Comparison of ENCODE assay signal across 8 cellular contexts in genomic region chr9:74887041-74887980, GRCh38. TPM values are rescaled to one million over a fixed set of nuclear protein-coding genes. Genes with fewer than 3 reads are reported as not detected.
DNase-seq lines count a peak whose midpoint lies in the region; ATAC-seq and TF ChIP-seq lines count a peak whose summit lies in the region.

A gene with protein sequence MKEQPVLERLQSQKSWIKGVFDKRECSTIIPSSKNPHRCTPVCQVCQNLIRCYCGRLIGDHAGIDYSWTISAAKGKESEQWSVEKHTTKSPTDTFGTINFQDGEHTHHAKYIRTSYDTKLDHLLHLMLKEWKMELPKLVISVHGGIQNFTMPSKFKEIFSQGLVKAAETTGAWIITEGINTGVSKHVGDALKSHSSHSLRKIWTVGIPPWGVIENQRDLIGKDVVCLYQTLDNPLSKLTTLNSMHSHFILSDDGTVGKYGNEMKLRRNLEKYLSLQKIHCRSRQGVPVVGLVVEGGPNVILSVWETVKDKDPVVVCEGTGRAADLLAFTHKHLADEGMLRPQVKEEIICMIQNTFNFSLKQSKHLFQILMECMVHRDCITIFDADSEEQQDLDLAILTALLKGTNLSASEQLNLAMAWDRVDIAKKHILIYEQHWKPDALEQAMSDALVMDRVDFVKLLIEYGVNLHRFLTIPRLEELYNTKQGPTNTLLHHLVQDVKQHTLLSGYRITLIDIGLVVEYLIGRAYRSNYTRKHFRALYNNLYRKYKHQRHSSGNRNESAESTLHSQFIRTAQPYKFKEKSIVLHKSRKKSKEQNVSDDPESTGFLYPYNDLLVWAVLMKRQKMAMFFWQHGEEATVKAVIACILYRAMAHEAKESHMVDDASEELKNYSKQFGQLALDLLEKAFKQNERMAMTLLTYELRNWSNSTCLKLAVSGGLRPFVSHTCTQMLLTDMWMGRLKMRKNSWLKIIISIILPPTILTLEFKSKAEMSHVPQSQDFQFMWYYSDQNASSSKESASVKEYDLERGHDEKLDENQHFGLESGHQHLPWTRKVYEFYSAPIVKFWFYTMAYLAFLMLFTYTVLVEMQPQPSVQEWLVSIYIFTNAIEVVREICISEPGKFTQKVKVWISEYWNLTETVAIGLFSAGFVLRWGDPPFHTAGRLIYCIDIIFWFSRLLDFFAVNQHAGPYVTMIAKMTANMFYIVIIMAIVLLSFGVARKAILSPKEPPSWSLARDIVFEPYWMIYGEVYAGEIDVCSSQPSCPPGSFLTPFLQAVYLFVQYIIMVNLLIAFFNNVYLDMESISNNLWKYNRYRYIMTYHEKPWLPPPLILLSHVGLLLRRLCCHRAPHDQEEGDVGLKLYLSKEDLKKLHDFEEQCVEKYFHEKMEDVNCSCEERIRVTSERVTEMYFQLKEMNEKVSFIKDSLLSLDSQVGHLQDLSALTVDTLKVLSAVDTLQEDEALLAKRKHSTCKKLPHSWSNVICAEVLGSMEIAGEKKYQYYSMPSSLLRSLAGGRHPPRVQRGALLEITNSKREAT (N-terminal part only) (minus strand): TSS chr9:74887921. CDS start chr9:74887856, 65 bp downstream.

- no peaks in the 10 kb centered on the region for H3K36me3 Mint-ChIP-seq in stimulated activated naive CD8-positive, alpha-beta T cell treated with anti-CD3 and anti-CD28 coated beads, Interleukin-15, Interleukin-2, amounts not matched to agents 100 ng/mL and 50 ng/mL, for 24 hours (ENCODE audit: low read depth)

- POLR2A ChIA-PET in BJ (lab: Charles Lee): no interaction called here

- H3K27me3 Mint-ChIP-seq in stimulated activated naive CD8-positive, alpha-beta T cell treated with anti-CD3 and anti-CD28 coated beads, Interleukin-15, Interleukin-2, amounts not matched to agents 100 ng/mL and 50 ng/mL, for 24 hours: peaks cover 57% of the 10 kb centered on the region

- H3K27me3 ChIP-seq in BJ (ENCODE audit: control insufficient read depth, insufficient read depth, low read length) (no peaks in the 10 kb centered on the region), esophagus muscularis mucosa (peaks cover 0 to 16% (median 0%) of the 10 kb centered on the region in 4 donors), mucosa of rectum (ENCODE audit: control insufficient read depth in 2 of 2, insufficient read depth in 2 of 2, low read length in 2 of 2) (no peaks in the 10 kb centered on the region)

- DNase-seq in BJ (ENCODE audit: low read depth) (peak; percentile 13), HCEC 1CT (peak; percentile 67), NCI-H460 (ENCODE audit: extremely low read depth, low read depth) (peak; percentile 63), esophagus muscularis mucosa (ENCODE audit: extremely low spot score) (no peak)
- peak; percentile 23 for DNase-seq in activated CD8-positive, alpha-beta memory T cell treated with anti-CD3 and anti-CD28 coated beads, Interleukin-2, amount 50 U/mL, for 4 hours

- H3K9ac ChIP-seq in mucosa of rectum (ENCODE audit: low read depth in 1 of 2, low read length in 2 of 2): peak within 1 kb of the TSS; percentile 44 to 70

- 9% methylated on average over 29 of the region's 64 CpGs for WGBS in esophagus muscularis mucosa

- H3K27ac ChIP-seq in esophagus muscularis mucosa (replicated peaks in 1 of 4) (peak within 1 kb of the TSS; percentile 66 to 75 (median 70)), mucosa of rectum (ENCODE audit: low read depth in 2 of 2, low read length in 2 of 2) (peak within 1 kb of the TSS; percentile 67 to 74)

- H3K9me3 Mint-ChIP-seq in stimulated activated naive CD8-positive, alpha-beta T cell treated with anti-CD3 and anti-CD28 coated beads, Interleukin-15, Interleukin-2, amounts not matched to agents 100 ng/mL and 50 ng/mL, for 24 hours: peaks cover 9% of the 10 kb centered on the region

- H3K9me3 ChIP-seq in esophagus muscularis mucosa (no peaks in the 10 kb centered on the region), mucosa of rectum (ENCODE audit: control insufficient read depth in 2 of 2, low read length in 2 of 2) (no peaks in the 10 kb centered on the region)

- TF ChIP-seq EP300 in esophagus muscularis mucosa (IDR thresholded peaks at IDR 0.05): no peak

- H3K4me3 ChIP-seq in BJ (ENCODE audit: low read depth, low read length) (peak within 1 kb of the TSS; percentile 67), esophagus muscularis mucosa (peak within 1 kb of the TSS; percentile 57 to 77 (median 64)), mucosa of rectum (ENCODE audit: low read length in 2 of 2) (peak within 1 kb of the TSS; percentile 68 to 69)

- peaks cover 9% of the 10 kb centered on the region for H3K4me1 Mint-ChIP-seq in stimulated activated naive CD8-positive, alpha-beta T cell treated with anti-CD3 and anti-CD28 coated beads, Interleukin-15, Interleukin-2, amounts not matched to agents 100 ng/mL and 50 ng/mL, for 24 hours (ENCODE audit: low read depth)

- TF ChIP-seq CTCF in BJ (IDR thresholded peaks at IDR 0.05; ENCODE audit: insufficient read depth, low read depth, low read length) (no peak), esophagus muscularis mucosa (IDR thresholded peaks at IDR 0.05) (no peak)

- CTCF ChIA-PET in BJ (lab: Yijun Ruan, JAX): interaction anchor here (0.6 to 1.2 kb wide), 4 partner anchors 47 to 996 kb away, joined by 3 read pairs; partner anchors contain the start of gene C9orf40

- H3K36me3 ChIP-seq in BJ (ENCODE audit: control insufficient read depth, insufficient read depth, low read length): no peaks in the 10 kb centered on the region
- no peaks in the 10 kb centered on the region for H3K36me3 ChIP-seq in esophagus muscularis mucosa
- no peaks in the 10 kb centered on the region for H3K36me3 ChIP-seq in mucosa of rectum (ENCODE audit: control insufficient read depth in 2 of 2, insufficient read depth in 2 of 2, low read length in 2 of 2)

- intact Hi-C loops in esophagus muscularis mucosa (cut with DNase I): no loop called here

- peaks cover 7 to 18% (median 16%) of the 10 kb centered on the region in 4 donors for H3K4me1 ChIP-seq in esophagus muscularis mucosa
- peaks cover 0 to 7% of the 10 kb centered on the region in 2 donors for H3K4me1 ChIP-seq in mucosa of rectum (ENCODE audit: control insufficient read depth in 2 of 2, insufficient read depth in 2 of 2, low read length in 2 of 2)

- H3K27ac Mint-ChIP-seq in stimulated activated naive CD8-positive, alpha-beta T cell treated with anti-CD3 and anti-CD28 coated beads, Interleukin-15, Interleukin-2, amounts not matched to agents 100 ng/mL and 50 ng/mL, for 24 hours: no peak within 1 kb of the TSS

- ATAC-seq in GM19397 (IDR thresholded peaks at IDR 0.05; ENCODE audit: unreplicated experiment): no peak

- TF ChIP-seq POLR2A in esophagus muscularis mucosa (IDR thresholded peaks at IDR 0.05; ENCODE audit: low read depth): no peak

- H3K4me3 Mint-ChIP-seq in stimulated activated naive CD8-positive, alpha-beta T cell treated with anti-CD3 and anti-CD28 coated beads, Interleukin-15, Interleukin-2, amounts not matched to agents 100 ng/mL and 50 ng/mL, for 24 hours: peak within 1 kb of the TSS; percentile 79

RNA-seq across cellular contexts. Expression of the gene that starts here (rescaled TPM):
- polyA plus RNA-seq in BJ (2011; rRNA removed): 0.02 and 0.10 TPM in 2 replicates
- polyA minus RNA-seq in BJ (2011; rRNA and poly(A)+ RNA removed): 0.15 and 0.24 TPM in 2 replicates
- total RNA-seq in NCI-H460 (2014; rRNA removed; shearing (Covaris generic)): 1.4 TPM in 2 replicates
- 0.42 and 1.2 TPM in 2 replicates for polyA plus RNA-seq in NCI-H460 (2014; cell fraction: nucleus; rRNA removed)
- 1 to 10 TPM in 2 of 4 donors, under 1 TPM in 2; 0.52 to 1.8 (median 1.2) TPM for total RNA-seq in esophagus muscularis mucosa

Comparison
In these comparisons a context has a peak if more than half of its experiments do, and no peak if none do; other contexts are left out.
1. Peak in DNase-seq and H3K4me3 ChIP-seq in BJ; RNA of the gene not detected or under 1 TPM.